Comparison of ENCODE assay signal across 8 cellular contexts in genomic region chr9:69421908-69422801, GRCh38.
A peak's percentile ranks its signal among the peaks of the same experiment; 100 is the strongest.
DNase-seq lines count a peak whose midpoint lies in the region; FAIRE-seq and TF ChIP-seq lines count a peak whose summit lies in the region.

No MANE protein-coding gene starts in this region.

- H3K79me2 ChIP-seq in OCI-LY3 (ENCODE audit: low read length): no peaks in the 10 kb centered on the region

- DNase-seq in 8988T (peak; percentile 49), HuH-7.5 (ENCODE audit: low spot score) (peak; percentile 73), frontal cortex (ENCODE audit: low spot score in 2 of 2) (peak; percentile 71 to 82), occipital lobe (lab: John Stamatoyannopoulos, UW) (peak; percentile 55), GF-D8 (lab: John Stamatoyannopoulos, UW) (no peak)
- peak; percentile 70 for DNase-seq in activated effector memory CD4-positive, alpha-beta T cell treated with anti-CD3 and anti-CD28 coated beads, Interleukin-2, amount 50 U/mL, for 16 hours

- H3K4me1 ChIP-seq in OCI-LY3 (ENCODE audit: low read length): no peaks in the 10 kb centered on the region

- H3K4me2 ChIP-seq in OCI-LY3 (ENCODE audit: low read length): no peak overlapping the region

- no peaks in the 10 kb centered on the region for H4K20me1 ChIP-seq in OCI-LY3 (ENCODE audit: insufficient read depth, low read length)

- H3K9me3 ChIP-seq in OCI-LY3 (ENCODE audit: insufficient read depth, low read length): no peaks in the 10 kb centered on the region

- no peaks in the 10 kb centered on the region for H3K36me3 ChIP-seq in OCI-LY3 (replicated peaks; ENCODE audit: low read depth, low read length)

- FAIRE-seq in frontal cortex (lab: Jason Lieb, UNC): peak; percentile 70

- H2AFZ ChIP-seq in OCI-LY3 (ENCODE audit: low read depth, low read length): no peak overlapping the region

- H3K27ac ChIP-seq in OCI-LY3 (ENCODE audit: low read length): no peak overlapping the region

- H3K4me3 ChIP-seq in OCI-LY3 (ENCODE audit: low read length): no peak overlapping the region

- TF ChIP-seq CTCF in GM12872 (IDR thresholded peaks at IDR 0.05; ENCODE audit: insufficient read depth, low read depth, low read length) (peak; percentile 72), OCI-LY3 (IDR thresholded peaks at IDR 0.05; ENCODE audit: low read depth, low read length) (peak; percentile 86)

- H3K27me3 ChIP-seq in OCI-LY3 (ENCODE audit: low read depth, low read length): peaks cover 13% of the 10 kb centered on the region

- no peak overlapping the region for H3K9ac ChIP-seq in OCI-LY3 (ENCODE audit: low read length)
